Comparison of ENCODE assay signal across 8 cellular contexts in genomic region chr14:59632381-59632780, GRCh38. TPM values are rescaled to one million over a fixed set of nuclear protein-coding genes. Genes with fewer than 3 reads are reported as not detected.
DNase-seq lines count a peak whose midpoint lies in the region; ATAC-seq, FAIRE-seq and TF ChIP-seq lines count a peak whose summit lies in the region.

No MANE protein-coding gene starts in this region.

- peaks cover 59% of the 10 kb centered on the region for H3K27me3 Mint-ChIP-seq in stimulated activated memory B cell treated with anti-CD40 and anti-IgM and Interleukin-4, amounts not matched to agents 10 μg/mL and 1 μg/mL and 100 μg/mL, for 72 hours

- H4K12ac ChIP-seq in trophoblast cell (ENCODE audit: low read depth, low read length): no peak overlapping the region

- H3K4me3 ChIP-seq in dorsolateral prefrontal cortex: no peak overlapping the region
- H3K4me3 ChIP-seq in trophoblast cell (ENCODE audit: low read depth, low read length): no peak overlapping the region

- H4K8ac ChIP-seq in trophoblast cell (ENCODE audit: low read depth, low read length): no peak overlapping the region

- no peak overlapping the region for H3K4me2 ChIP-seq in trophoblast cell (ENCODE audit: low read length)

- H3K23ac ChIP-seq in trophoblast cell (ENCODE audit: low read length): no peak overlapping the region

- H3K79me1 ChIP-seq in trophoblast cell (ENCODE audit: low read length): no peaks in the 10 kb centered on the region

- TF ChIP-seq CTCF in D721Med (IDR thresholded peaks at IDR 0.05; ENCODE audit: insufficient read depth, missing control alignments): peak; percentile 50
- TF ChIP-seq CTCF in dorsolateral prefrontal cortex (IDR thresholded peaks at IDR 0.05 in 54 of 56, conservative IDR thresholded peaks at IDR 0.05 in 2 of 56; ENCODE audit: low read depth in 1 of 56, partially characterized antibody in 56 of 56): peak in 54 of 56 donors; percentile 29 to 74 (median 54)

- H3K9ac ChIP-seq in trophoblast cell (ENCODE audit: low read length): no peak overlapping the region

- H3K9me3 ChIP-seq in trophoblast cell (ENCODE audit: insufficient read depth, low read depth, low read length): peaks cover 2% of the 10 kb centered on the region

- ATAC-seq in GM21619 (IDR thresholded peaks at IDR 0.05; ENCODE audit: unreplicated experiment) (peak; percentile 54), GM18873 (IDR thresholded peaks at IDR 0.05; ENCODE audit: low FRiP score, unreplicated experiment) (no peak)
- ATAC-seq in stimulated activated memory B cell treated with anti-CD40 and anti-IgM and Interleukin-4, amounts not matched to agents 10 μg/mL and 1 μg/mL and 100 μg/mL, for 72 hours: no peak

- intact Hi-C loops in dorsolateral prefrontal cortex (cut with DNase I): loop anchor here (10.0 kb wide), 2 partner anchors 242 to 282 kb away; partner anchors contain the start of gene RTN1 (in 1 of the 2)

- H2AFZ ChIP-seq in trophoblast cell (ENCODE audit: insufficient read depth, low read length, poor library complexity): no peak overlapping the region

- no peak overlapping the region for H3K27ac Mint-ChIP-seq in stimulated activated memory B cell treated with anti-CD40 and anti-IgM and Interleukin-4, amounts not matched to agents 10 μg/mL and 1 μg/mL and 100 μg/mL, for 72 hours

- H3K4me1 Mint-ChIP-seq in stimulated activated memory B cell treated with anti-CD40 and anti-IgM and Interleukin-4, amounts not matched to agents 10 μg/mL and 1 μg/mL and 100 μg/mL, for 72 hours: peaks cover 11% of the 10 kb centered on the region

- no peak overlapping the region for H3K18ac ChIP-seq in trophoblast cell (ENCODE audit: low read length)

- no CpG with 5 or more reads among the region's 3 CpGs for WGBS in trophoblast cell (ENCODE audit: extremely low coverage, insufficient coverage, insufficient read length)

- no peak overlapping the region for H2BK120ac ChIP-seq in trophoblast cell (ENCODE audit: insufficient read depth, low read length, poor library complexity)

- H3K27ac ChIP-seq in dorsolateral prefrontal cortex (peak overlapping the region in 12 of 59 donors; percentile 5 to 73 (median 20)), trophoblast cell (ENCODE audit: low read depth, low read length) (no peak overlapping the region)

- no peak overlapping the region for H3K14ac ChIP-seq in trophoblast cell (ENCODE audit: low read length)

- H2BK5ac ChIP-seq in trophoblast cell (ENCODE audit: low read depth, low read length, poor library complexity): no peak overlapping the region

- DNase-seq in D721Med (ENCODE audit: insufficient read length, low spot score): no peak
- peak; percentile 54 for DNase-seq in NCI-H345 (lab: John Stamatoyannopoulos, UW)
- DNase-seq in dorsolateral prefrontal cortex: peak in 2 of 10 donors; percentile 32 to 52
- DNase-seq in trophoblast cell: peak; percentile 55 to 71
- DNase-seq in cerebellar nuclear complex (lab: John Stamatoyannopoulos, UW): no peak

- H3K36me3 Mint-ChIP-seq in stimulated activated memory B cell treated with anti-CD40 and anti-IgM and Interleukin-4, amounts not matched to agents 10 μg/mL and 1 μg/mL and 100 μg/mL, for 72 hours: no peaks in the 10 kb centered on the region

- no peak overlapping the region for H2AK5ac ChIP-seq in trophoblast cell (ENCODE audit: low read length)

- no peak overlapping the region for H4K91ac ChIP-seq in trophoblast cell (ENCODE audit: low read depth, low read length)

- H3K9me3 Mint-ChIP-seq in stimulated activated memory B cell treated with anti-CD40 and anti-IgM and Interleukin-4, amounts not matched to agents 10 μg/mL and 1 μg/mL and 100 μg/mL, for 72 hours: peaks cover 6% of the 10 kb centered on the region

- no peaks in the 10 kb centered on the region for H3K79me2 ChIP-seq in trophoblast cell (ENCODE audit: control insufficient read depth, insufficient read depth, low read length, poor library complexity)

- no peaks in the 10 kb centered on the region for H3K27me3 ChIP-seq in dorsolateral prefrontal cortex
- peaks cover 18% of the 10 kb centered on the region for H3K27me3 ChIP-seq in trophoblast cell (ENCODE audit: insufficient read depth, low read length)

- no peaks in the 10 kb centered on the region for H3K4me1 ChIP-seq in trophoblast cell (ENCODE audit: control insufficient read depth in 1 of 2, insufficient read depth in 2 of 2, low read length in 2 of 2)

- H2BK12ac ChIP-seq in trophoblast cell (ENCODE audit: low read length): no peak overlapping the region

- FAIRE-seq in D721Med (lab: Jason Lieb, UNC): no peak

- no peak overlapping the region for H3K4ac ChIP-seq in trophoblast cell (ENCODE audit: low read depth, low read length)

- H3K4me3 Mint-ChIP-seq in stimulated activated memory B cell treated with anti-CD40 and anti-IgM and Interleukin-4, amounts not matched to agents 10 μg/mL and 1 μg/mL and 100 μg/mL, for 72 hours: no peak overlapping the region

- no peaks in the 10 kb centered on the region for H3K36me3 ChIP-seq in trophoblast cell (ENCODE audit: control insufficient read depth in 1 of 2, insufficient read depth in 2 of 2, low read length in 2 of 2)

RNA-seq across cellular contexts. Expression of gene CCDC175, which starts 55.8 kb away (rescaled TPM):
- 1 to 10 TPM in 119 of 120 experiments, under 1 TPM in 1; 0.84 to 8.3 (median 3.7) TPM for total RNA-seq in dorsolateral prefrontal cortex
- polyA plus RNA-seq in trophoblast cell (2013): not detected in 2 replicates

Comparison
In these comparisons a context has a peak if more than half of its experiments do, and no peak if none do; other contexts are left out.
1. DNase-seq: peak in NCI-H345 (single experiment) and trophoblast cell (2 of 2); none in D721Med (single experiment) and cerebellar nuclear complex (0 of 2).